In genomic region chr2:127403460-127403859, GRCh38 we compare ENCODE assay signal across 20 cellular contexts. TPM values are rescaled to one million over a fixed set of nuclear protein-coding genes. Genes with fewer than 3 reads are reported as not detected.
DNase-seq lines count a peak whose midpoint lies in the region; ATAC-seq and TF ChIP-seq lines count a peak whose summit lies in the region.
"Had no signal": no experiment of that assay in that cellular context is flagged by ENCODE, and none has a peak within 500 bp of the region (broad histone marks: within the 10 kb centered on the region; RNA-seq: fewer than 3 reads in every experiment).

No MANE protein-coding gene starts in this region.

- H3K27me3 Mint-ChIP-seq in T-helper 17 cell = peaks cover 23% of the 10 kb centered on the region
- H3K27me3 Mint-ChIP-seq in activated naive CD8-positive, alpha-beta T cell treated with anti-CD3 and anti-CD28 coated beads, Interleukin-2, amount 50 U/mL, for 24 hours = peaks cover 7% of the 10 kb centered on the region

- no peaks in the 10 kb centered on the region for H3F3A ChIP-seq in PC-3 (ENCODE audit: low read length, unreplicated experiment)

- H3K4ac ChIP-seq in IMR-90 (ENCODE audit: low read depth, low read length) (no peak overlapping the region; the same call in 1 of the 2 replicates), mesenchymal stem cell (ENCODE audit: low read depth in 1 of 2, low read length in 2 of 2) (no peak overlapping the region)

- POLR2A ChIA-PET in IMR-90 (lab: Charles Lee; ENCODE audit: unreplicated experiment) (no interaction called here), PC-3 (lab: Charles Lee; ENCODE audit: unreplicated experiment) (no interaction called here)

- no CpG with 5 or more reads among the region's 3 CpGs for WGBS in IMR-90 (ENCODE audit: extremely low coverage in 2 of 2, insufficient read length in 1 of 2), 2 experiments
- 78% methylated on average over 3 of the region's 3 CpGs for WGBS in mesenchymal stem cell
- 82 to 88% (median 87%) methylated on average over 3 of the region's 3 CpGs for WGBS in spleen, 5 donors

- DNase-seq in IMR-90 = no peak
- DNase-seq in T-helper 17 cell = no peak
- DNase-seq in mesenchymal stem cell = no peak
- peak; percentile 59 for DNase-seq in spleen
- DNase-seq in activated naive CD8-positive, alpha-beta T cell treated with anti-CD3 and anti-CD28 coated beads, Interleukin-2, amount 50 U/mL, for 24 hours = no peak
- no peak for DNase-seq in PC-3
- DNase-seq: ACHN, AML-193, Caco-2, DMS153, EL, GM23248, NCI-H1417, NCI-H1930, NCI-H2171, NCI-H446 treated with DMSO at 0.1 percent for 48 hours, NCI-H748 treated with DMSO at 0.1 percent for 48 hours had no signal

- no peak for TF ChIP-seq RAD21 in IMR-90 (IDR thresholded peaks at IDR 0.05; ENCODE audit: low read length)

- no peaks in the 10 kb centered on the region for H3K36me3 ChIP-seq in IMR-90 (ENCODE audit: control insufficient read depth, insufficient read depth, low read length)
- H3K36me3 ChIP-seq in mesenchymal stem cell (ENCODE audit: control insufficient read depth in 1 of 2, insufficient read depth in 2 of 2, low read depth in 1 of 2, low read length in 2 of 2) = no peaks in the 10 kb centered on the region
- no peaks in the 10 kb centered on the region for H3K36me3 ChIP-seq in spleen
- no peaks in the 10 kb centered on the region for H3K36me3 ChIP-seq in PC-3 (ENCODE audit: low read depth, low read length)
- H3K36me3 ChIP-seq: SJSA1 had no signal

- H3K18ac ChIP-seq in IMR-90 (ENCODE audit: low read depth, low read length) (no peak overlapping the region), mesenchymal stem cell (ENCODE audit: low read depth in 1 of 2, low read length in 2 of 2) (peak overlapping the region in 1 of 2 experiments; percentile 46)

- H4K91ac ChIP-seq in IMR-90 (ENCODE audit: insufficient read depth, low read depth, low read length) = no peak overlapping the region; the same call in 1 of the 2 replicates
- H4K91ac ChIP-seq in mesenchymal stem cell (ENCODE audit: low read length) = peak overlapping the region; percentile 90

- peaks cover 14% of the 10 kb centered on the region for H3K4me1 ChIP-seq in IMR-90 (ENCODE audit: control insufficient read depth, insufficient read depth, low read length)
- H3K4me1 ChIP-seq in mesenchymal stem cell (ENCODE audit: control insufficient read depth, insufficient read depth, low read depth, low read length) = peaks cover 29% of the 10 kb centered on the region
- H3K4me1 ChIP-seq in spleen = peaks cover 0 to 33% (median 19%) of the 10 kb centered on the region in 6 donors
- H3K4me1 ChIP-seq in PC-3 (ENCODE audit: insufficient read depth, low read length) = peaks cover 33% of the 10 kb centered on the region

- H3K56ac ChIP-seq in IMR-90 (ENCODE audit: extremely low read depth, insufficient read depth, low read length) = no peak overlapping the region

- H3K79me1 ChIP-seq in IMR-90 (ENCODE audit: low read depth in 1 of 2, low read length in 2 of 2) (peaks cover 0 to 3% of the 10 kb centered on the region in 2 experiments; a peak in 1 of 4 replicates), mesenchymal stem cell (replicated peaks; ENCODE audit: low read length, poor library complexity, severe bottlenecking) (no peaks in the 10 kb centered on the region)

- H3K27ac ChIP-seq in IMR-90 (ENCODE audit: insufficient read depth, low read length) (no peak overlapping the region), mesenchymal stem cell (ENCODE audit: low read length, poor library complexity, severe bottlenecking) (no peak overlapping the region), spleen (no peak overlapping the region), PC-3 (ENCODE audit: low read length) (no peak overlapping the region)
- H3K27ac ChIP-seq: GM23248, SJSA1 had no signal

- H2AK5ac ChIP-seq in IMR-90 (ENCODE audit: low read depth, low read length) (no peak overlapping the region), mesenchymal stem cell (ENCODE audit: low read length, severe bottlenecking) (no peak overlapping the region)

- H2BK20ac ChIP-seq in IMR-90 (ENCODE audit: low read depth, low read length) = no peak overlapping the region

- H3K9me3 ChIP-seq in IMR-90 (ENCODE audit: control insufficient read depth, insufficient read depth, low read length) (no peaks in the 10 kb centered on the region), T-helper 17 cell (ENCODE audit: control insufficient read depth, low read length, poor library complexity, severe bottlenecking) (no peaks in the 10 kb centered on the region), mesenchymal stem cell (ENCODE audit: control insufficient read depth, low read length) (no peaks in the 10 kb centered on the region), spleen (no peaks in the 10 kb centered on the region), PC-3 (ENCODE audit: low read length) (no peaks in the 10 kb centered on the region)
- H3K9me3 ChIP-seq: Caco-2, SJSA1 had no signal

- H3K27me3 ChIP-seq in IMR-90 (ENCODE audit: control insufficient read depth, insufficient read depth, low read length) (no peaks in the 10 kb centered on the region), mesenchymal stem cell (ENCODE audit: control insufficient read depth in 1 of 2, insufficient read depth in 1 of 2, low read length in 2 of 2) (no peaks in the 10 kb centered on the region), spleen (replicated peaks in 1 of 7) (no peaks in the 10 kb centered on the region), PC-3 (ENCODE audit: low read length) (no peaks in the 10 kb centered on the region)
- H3K27me3 ChIP-seq: SJSA1 had no signal

- no peak overlapping the region for H3K9ac ChIP-seq in IMR-90 (ENCODE audit: low read depth, low read length)
- H3K9ac ChIP-seq in mesenchymal stem cell (ENCODE audit: low read length) = no peak overlapping the region
- H3K9ac ChIP-seq in PC-3 (ENCODE audit: low read length) = no peak overlapping the region
- H3K9ac ChIP-seq: GM23248 had no signal

- in situ Hi-C loops in IMR-90 (cut with MboI; ENCODE audit: low sequenced_read_pairs) = no loop called here

- H3K4me3 ChIP-seq in IMR-90 (ENCODE audit: insufficient read depth, low read depth, low read length) (no peak overlapping the region), mesenchymal stem cell (ENCODE audit: insufficient read depth in 1 of 2, low read depth in 1 of 2, low read length in 2 of 2) (no peak overlapping the region), spleen (no peak overlapping the region), PC-3 (ENCODE audit: low read length) (no peak overlapping the region)
- H3K4me3 ChIP-seq: GM23248, SJSA1 had no signal

- H4K8ac ChIP-seq in IMR-90 (ENCODE audit: low read depth in 2 of 2, low read length in 2 of 2) (no peak overlapping the region), mesenchymal stem cell (ENCODE audit: low read length) (peak overlapping the region; percentile 73)

- H3K4me2 ChIP-seq in IMR-90 (ENCODE audit: low read depth, low read length) = no peak overlapping the region
- no peak overlapping the region for H3K4me2 ChIP-seq in mesenchymal stem cell (ENCODE audit: low read length, poor library complexity, severe bottlenecking)
- H3K4me2 ChIP-seq in PC-3 (ENCODE audit: low read length) = no peak overlapping the region

- intact Hi-C loops in IMR-90 (cut with micrococcal nuclease) (no loop called here), spleen (cut with DNase I; ENCODE audit: low total_unique reads) (no loop called here), PC-3 (cut with micrococcal nuclease) (no loop called here)

- H3K4me1 Mint-ChIP-seq in T-helper 17 cell = peaks cover 2% of the 10 kb centered on the region
- peaks cover 30% of the 10 kb centered on the region for H3K4me1 Mint-ChIP-seq in activated naive CD8-positive, alpha-beta T cell treated with anti-CD3 and anti-CD28 coated beads, Interleukin-2, amount 50 U/mL, for 24 hours

- no peaks in the 10 kb centered on the region for H3K79me2 ChIP-seq in PC-3 (ENCODE audit: low read length)

- dilution Hi-C loops in IMR-90 (cut with HindIII; ENCODE audit: low sequenced_read_pairs, unreplicated experiment) = no loop called here

- H3K4me3 Mint-ChIP-seq in T-helper 17 cell = no peak overlapping the region
- H3K4me3 Mint-ChIP-seq in activated naive CD8-positive, alpha-beta T cell treated with anti-CD3 and anti-CD28 coated beads, Interleukin-2, amount 50 U/mL, for 24 hours = no peak overlapping the region

- H3K9me2 ChIP-seq in PC-3 (replicated peaks; ENCODE audit: low read length) = no peaks in the 10 kb centered on the region

- H3K9me3 Mint-ChIP-seq in activated naive CD8-positive, alpha-beta T cell treated with anti-CD3 and anti-CD28 coated beads, Interleukin-2, amount 50 U/mL, for 24 hours = no peaks in the 10 kb centered on the region

- no peak overlapping the region for H3K23ac ChIP-seq in IMR-90 (ENCODE audit: low read depth, low read length)
- H3K23ac ChIP-seq in mesenchymal stem cell (ENCODE audit: low read length in 2 of 2) = no peak overlapping the region

- H2AFZ ChIP-seq in IMR-90 (replicated peaks; ENCODE audit: low read length, poor library complexity) (peak overlapping the region; percentile 24), mesenchymal stem cell (ENCODE audit: low read depth, low read length) (no peak overlapping the region), PC-3 (ENCODE audit: low read length) (no peak overlapping the region)
- H2AFZ ChIP-seq: GM23248 had no signal

- peak overlapping the region; percentile 10; the same call in 1 of the 2 replicates for H2BK120ac ChIP-seq in IMR-90 (ENCODE audit: low read depth, low read length)
- no peak overlapping the region for H2BK120ac ChIP-seq in mesenchymal stem cell (ENCODE audit: low read depth, low read length)

- H3K36me3 Mint-ChIP-seq in T-helper 17 cell (ENCODE audit: low read depth) = peaks cover 3% of the 10 kb centered on the region
- H3K36me3 Mint-ChIP-seq in activated naive CD8-positive, alpha-beta T cell treated with anti-CD3 and anti-CD28 coated beads, Interleukin-2, amount 50 U/mL, for 24 hours (ENCODE audit: low read depth) = no peaks in the 10 kb centered on the region

- peak overlapping the region; percentile 53 for H3K27ac Mint-ChIP-seq in T-helper 17 cell
- no peak overlapping the region for H3K27ac Mint-ChIP-seq in activated naive CD8-positive, alpha-beta T cell treated with anti-CD3 and anti-CD28 coated beads, Interleukin-2, amount 50 U/mL, for 24 hours

- H3K14ac ChIP-seq in IMR-90 (replicated peaks; ENCODE audit: low read depth, low read length) (no peak overlapping the region), mesenchymal stem cell (ENCODE audit: low read length in 2 of 2) (no peak overlapping the region)

- H4K5ac ChIP-seq in IMR-90 (ENCODE audit: low read depth, low read length) = no peak overlapping the region

- H4K20me1 ChIP-seq in IMR-90 (ENCODE audit: insufficient read depth, low read length) = no peaks in the 10 kb centered on the region
- H4K20me1 ChIP-seq in PC-3 (ENCODE audit: low read length) = no peaks in the 10 kb centered on the region

- BruUV-seq in IMR-90 (replicated peaks; lab: Mats Ljungman, UMichigan) (no TSS peak), PC-3 (replicated peaks; lab: Mats Ljungman, UMichigan) (no TSS peak)

- no peak overlapping the region for H2AK9ac ChIP-seq in IMR-90 (replicated peaks; ENCODE audit: low read depth, low read length, poor library complexity)

- no peak overlapping the region for H2BK15ac ChIP-seq in IMR-90 (ENCODE audit: low read depth, low read length)
- no peak overlapping the region for H2BK15ac ChIP-seq in mesenchymal stem cell (ENCODE audit: low read depth, poor library complexity, severe bottlenecking)

- TF ChIP-seq CTCF in IMR-90 (conservative IDR thresholded peaks at IDR 0.05; ENCODE audit: low read depth, low read length) (no peak), spleen (IDR thresholded peaks at IDR 0.05 in 8 of 11, conservative IDR thresholded peaks at IDR 0.05 in 3 of 11) (no peak), PC-3 (conservative IDR thresholded peaks at IDR 0.05; ENCODE audit: low read depth, low read length) (no peak)

- CTCF ChIA-PET in IMR-90 (lab: Yijun Ruan, JAX) = no interaction called here
- CTCF ChIA-PET in PC-3 (lab: Charles Lee) = no interaction called here

- H3K9me1 ChIP-seq in IMR-90 (ENCODE audit: insufficient read depth, low read length) = peaks cover 24% of the 10 kb centered on the region

- TF ChIP-seq POLR2A in IMR-90 (IDR thresholded peaks at IDR 0.05; ENCODE audit: low read depth, low read length) (no peak), spleen (IDR thresholded peaks at IDR 0.05) (no peak)

- H2BK5ac ChIP-seq in IMR-90 (ENCODE audit: low read depth, low read length, poor library complexity, severe bottlenecking) (no peak overlapping the region), mesenchymal stem cell (ENCODE audit: low read depth, low read length, poor library complexity, severe bottlenecking) (no peak overlapping the region)

- no peak for ATAC-seq in IMR-90 (ENCODE audit: low read depth)
- ATAC-seq in T-helper 17 cell = no peak
- no peak for ATAC-seq in activated naive CD8-positive, alpha-beta T cell treated with anti-CD3 and anti-CD28 coated beads, Interleukin-2, amount 50 U/mL, for 24 hours
- ATAC-seq in PC-3 = no peak
- ATAC-seq in GM21825 (IDR thresholded peaks at IDR 0.05; ENCODE audit: unreplicated experiment) = no peak

- H2BK12ac ChIP-seq in mesenchymal stem cell (ENCODE audit: low read length in 2 of 2) = peak overlapping the region in 1 of 2 experiments; percentile 79

RNA-seq across cellular contexts. Expression of gene PROC, which starts 14.8 kb away (rescaled TPM):
- total RNA-seq in IMR-90 (2012; rRNA removed) (0.28 TPM in 1 of 2 replicates, not detected in the other), T-helper 17 cell (not detected), spleen (not detected), PC-3 (2014; rRNA removed) (0.35 and 0.58 TPM in 2 replicates)
- polyA plus RNA-seq in IMR-90 (2012; rRNA removed) (0.07 TPM in 1 of 2 replicates, not detected in the other), spleen (under 1 TPM; 0.16 to 0.52 (median 0.21) TPM)
- polyA plus RNA-seq in IMR-90 (2012; cell fraction: cytosol; rRNA removed) = 0.10 TPM in 1 of 2 replicates, not detected in the other
- polyA plus RNA-seq in IMR-90 (2012; cell fraction: nucleus; rRNA removed; ENCODE audit: low replicate concordance) = 0.05 and 0.22 TPM in 2 replicates
- polyA plus RNA-seq in mesenchymal stem cell (2013, experiment 1 of 2) = 0.06 TPM
- not detected for polyA plus RNA-seq in mesenchymal stem cell (2013, experiment 2 of 2)
- total RNA-seq: GM23248, HT1080 had no signal
- polyA plus RNA-seq: GM23248 had no signal

RNA-seq across cellular contexts. Expression of gene MAP3K2, which starts 15.7 kb away (rescaled TPM):
- 30.8 and 31.9 TPM in 2 replicates for total RNA-seq in IMR-90 (2012; rRNA removed)
- polyA plus RNA-seq in IMR-90 (2012; rRNA removed) = 6.2 and 6.5 TPM in 2 replicates
- 2.0 and 2.1 TPM in 2 replicates for polyA plus RNA-seq in IMR-90 (2012; cell fraction: cytosol; rRNA removed)
- polyA plus RNA-seq in IMR-90 (2012; cell fraction: nucleus; rRNA removed; ENCODE audit: low replicate concordance) = 3.2 and 7.7 TPM in 2 replicates
- 100 to 1,000 TPM in 1 of 2 donors, 10 to 100 TPM in 1; 91.0 to 100 TPM for total RNA-seq in T-helper 17 cell
- 19.4 TPM for polyA plus RNA-seq in mesenchymal stem cell (2013, experiment 1 of 2)
- 19.7 TPM for polyA plus RNA-seq in mesenchymal stem cell (2013, experiment 2 of 2)
- total RNA-seq in spleen = 10 to 100 TPM; 60.3 to 83.9 (median 68.6) TPM
- polyA plus RNA-seq in spleen = 1 to 10 TPM; 6.5 to 8.6 (median 7.8) TPM
- total RNA-seq in PC-3 (2014; rRNA removed) = 54.6 and 64.7 TPM in 2 replicates
